27 cellular contexts compared by ENCODE assay signal in the genomic region with DNA sequence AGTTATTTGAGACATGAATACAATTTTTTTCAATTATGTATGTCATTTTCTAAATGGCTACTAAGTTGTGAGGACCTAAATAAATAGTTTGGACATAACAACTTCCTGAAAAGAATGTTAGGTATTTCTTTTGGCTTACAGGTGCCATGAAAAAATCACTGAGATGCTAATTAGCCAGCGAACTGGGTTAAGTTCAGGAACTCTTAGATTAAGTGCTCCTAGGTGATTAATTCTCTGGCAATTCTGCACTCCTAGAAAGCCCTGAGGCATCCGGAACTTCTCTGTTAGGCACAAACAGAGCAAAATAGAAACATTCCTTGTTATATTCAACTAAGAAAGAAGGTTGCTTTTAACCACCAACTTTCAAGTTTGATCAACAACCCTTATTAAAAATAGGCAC.
A peak's percentile ranks its signal among the peaks of the same experiment; 100 is the strongest.
DNase-seq lines count a peak whose midpoint lies in the region; ATAC-seq, FAIRE-seq and TF ChIP-seq lines count a peak whose summit lies in the region.
"Had no signal": no experiment of that assay in that cellular context is flagged by ENCODE, and none has a peak within 500 bp of the region (broad histone marks: within the 10 kb centered on the region; RNA-seq: fewer than 3 reads in every experiment).

No MANE protein-coding gene starts in this region.

- peak; percentile 6 for FAIRE-seq in H54 (lab: Jason Lieb, UNC)
- FAIRE-seq: endothelial cell of umbilical vein, GM12878 had no signal

- POLR2A ChIA-PET in RWPE1 (lab: Yijun Ruan, JAX; ENCODE audit: low non-redundant PET) = no interaction called here

- TF ChIP-seq POLR2A in H54 (IDR thresholded peaks at IDR 0.05; ENCODE audit: low read depth, low read length) = no peak

- DNase-seq in H54 (ENCODE audit: insufficient read length, low spot score) (no peak), RWPE1 (ENCODE audit: low spot score) (peak; percentile 23), fibroblast of villous mesenchyme (ENCODE audit: low read depth) (peak; percentile 16), retinal pigment epithelial cell (ENCODE audit: low read depth) (peak; percentile 20), NCI-H1694 (lab: John Stamatoyannopoulos, UW) (no peak), substantia nigra (lab: John Stamatoyannopoulos, UW) (no peak)
- DNase-seq: activated CD4-positive, alpha-beta T cell treated with anti-CD3 and anti-CD28 coated beads for 48 hours; activated naive CD8-positive, alpha-beta T cell treated with anti-CD3 and anti-CD28 coated beads, Interleukin-2, amount 50 U/mL, for 24 hours; activated T-cell treated with anti-CD3 and anti-CD28 coated beads, Interleukin-2, amount 50 U/mL, for 4 hours; body of pancreas; C1 segment of cervical spinal cord; Caco-2; GOT3; left colon; NCI-H1092; NCI-H1930; NCI-H226; NCI-H774; posterior cingulate gyrus; right lobe of liver; SK-N-SH; stimulated activated CD4-positive, alpha-beta T cell treated with anti-CD3 and anti-CD28 coated beads, Interleukin-2, amount 100 ng/mL, for 48 hours; T-helper 2 cell; upper lobe of left lung had no signal

- ATAC-seq in GM21786 (IDR thresholded peaks at IDR 0.05; ENCODE audit: unreplicated experiment) = no peak
- ATAC-seq: activated naive CD8-positive, alpha-beta T cell treated with anti-CD3 and anti-CD28 coated beads, Interleukin-2, amount 50 U/mL, for 24 hours; activated T-cell treated with anti-CD3 and anti-CD28 coated beads, Interleukin-2, amount 50 U/mL, for 4 hours; body of pancreas; GM12878; left colon; right lobe of liver had no signal

- H3K4me3 ChIP-seq in fibroblast of villous mesenchyme (ENCODE audit: low read depth, low read length) (no peak overlapping the region), retinal pigment epithelial cell (ENCODE audit: low read length) (no peak overlapping the region)
- H3K4me3 ChIP-seq: body of pancreas, GM12878, right lobe of liver, upper lobe of left lung had no signal

- no peak for TF ChIP-seq CTCF in RWPE1 (conservative IDR thresholded peaks at IDR 0.05; ENCODE audit: low read depth)
- TF ChIP-seq CTCF in fibroblast of villous mesenchyme (IDR thresholded peaks at IDR 0.05; ENCODE audit: insufficient read depth, low read depth, low read length) = no peak
- no peak for TF ChIP-seq CTCF in retinal pigment epithelial cell (conservative IDR thresholded peaks at IDR 0.05; ENCODE audit: low read depth, low read length)

- H3K27ac ChIP-seq in RWPE1 = no peak overlapping the region
- no peak overlapping the region for H3K27ac ChIP-seq in substantia nigra (ENCODE audit: low read depth, low read length, poor library complexity, severe bottlenecking)
- H3K27ac ChIP-seq: body of pancreas, right lobe of liver, upper lobe of left lung had no signal

- CTCF ChIA-PET in RWPE1 (lab: Yijun Ruan, JAX) = no interaction called here

Comparison
In these comparisons a context has a peak if more than half of its experiments do, and no peak if none do; other contexts are left out.
1. DNase-seq: peak in RWPE1 (single experiment), fibroblast of villous mesenchyme (single experiment) and retinal pigment epithelial cell (single experiment); none in H54 (single experiment), NCI-H1694 (single experiment) and substantia nigra (0 of 49).